ENCODE assay signal across 1 cellular context in the genomic region with DNA sequence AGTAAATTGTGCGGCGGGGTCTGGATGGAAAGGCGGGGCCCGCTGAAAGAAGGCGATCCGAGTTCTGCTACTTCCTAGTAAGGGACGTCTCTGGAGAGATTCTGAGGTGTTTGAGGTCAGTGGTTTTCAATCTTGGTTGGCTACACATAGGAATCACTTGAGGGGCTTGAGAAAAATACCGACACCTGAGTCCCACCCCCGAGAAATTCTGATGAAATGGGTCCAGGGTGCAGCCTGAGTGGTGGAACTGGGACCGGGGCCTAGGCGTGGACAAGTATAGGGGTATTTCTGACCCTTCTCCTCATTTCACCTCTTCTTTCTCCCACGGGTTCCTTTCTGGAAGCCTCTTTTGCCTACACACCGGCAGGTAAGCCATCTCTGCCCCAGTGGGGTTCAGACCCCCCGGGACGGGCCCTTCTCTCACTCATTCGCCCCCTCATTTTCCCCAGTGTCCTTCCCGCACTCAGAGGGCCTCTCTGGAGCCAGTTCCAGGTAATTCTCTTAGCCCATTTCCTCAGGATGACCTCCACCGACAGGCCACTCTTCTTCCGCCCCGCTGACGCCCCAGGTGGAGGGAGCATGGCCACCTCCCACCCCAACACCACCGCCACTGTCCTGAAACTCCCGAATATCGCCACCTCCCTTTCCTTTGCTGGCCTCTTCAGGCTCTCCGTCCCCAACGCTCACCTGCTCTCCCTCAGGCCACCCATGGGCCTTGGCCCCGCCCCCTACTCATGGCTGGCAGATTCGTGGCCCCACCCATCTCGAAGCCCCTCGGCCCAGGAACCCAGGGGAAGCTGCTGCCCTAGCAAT.
TF ChIP-seq lines count a peak whose summit lies in the region.

No MANE protein-coding gene starts in this region.

TF ChIP-seq in HepG2, 621 proteins besides CTCF, POLR2A, EP300 and RAD21:
- TF ChIP-seq, protein P1, sequence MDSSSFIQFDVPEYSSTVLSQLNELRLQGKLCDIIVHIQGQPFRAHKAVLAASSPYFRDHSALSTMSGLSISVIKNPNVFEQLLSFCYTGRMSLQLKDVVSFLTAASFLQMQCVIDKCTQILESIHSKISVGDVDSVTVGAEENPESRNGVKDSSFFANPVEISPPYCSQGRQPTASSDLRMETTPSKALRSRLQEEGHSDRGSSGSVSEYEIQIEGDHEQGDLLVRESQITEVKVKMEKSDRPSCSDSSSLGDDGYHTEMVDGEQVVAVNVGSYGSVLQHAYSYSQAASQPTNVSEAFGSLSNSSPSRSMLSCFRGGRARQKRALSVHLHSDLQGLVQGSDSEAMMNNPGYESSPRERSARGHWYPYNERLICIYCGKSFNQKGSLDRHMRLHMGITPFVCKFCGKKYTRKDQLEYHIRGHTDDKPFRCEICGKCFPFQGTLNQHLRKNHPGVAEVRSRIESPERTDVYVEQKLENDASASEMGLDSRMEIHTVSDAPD (CRISPR knock-in tag; IDR thresholded peaks at IDR 0.05) = no peak
- TF ChIP-seq, protein P2, sequence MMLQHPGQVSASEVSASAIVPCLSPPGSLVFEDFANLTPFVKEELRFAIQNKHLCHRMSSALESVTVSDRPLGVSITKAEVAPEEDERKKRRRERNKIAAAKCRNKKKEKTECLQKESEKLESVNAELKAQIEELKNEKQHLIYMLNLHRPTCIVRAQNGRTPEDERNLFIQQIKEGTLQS (CRISPR knock-in tag; IDR thresholded peaks at IDR 0.05) = no peak
- TF ChIP-seq ZBTB38 (CRISPR knock-in tag; IDR thresholded peaks at IDR 0.05) (peak; percentile 64; the same call in 1 of the 2 replicates), YEATS4 (CRISPR knock-in tag; IDR thresholded peaks at IDR 0.05; ENCODE audit: borderline replicate concordance) (no peak), RBAK (CRISPR knock-in tag; IDR thresholded peaks at IDR 0.05) (no peak), JUN (CRISPR knock-in tag; IDR thresholded peaks at IDR 0.05) (no peak), ZNF205 (CRISPR knock-in tag; IDR thresholded peaks at IDR 0.05) (no peak)
- TF ChIP-seq, protein P3, sequence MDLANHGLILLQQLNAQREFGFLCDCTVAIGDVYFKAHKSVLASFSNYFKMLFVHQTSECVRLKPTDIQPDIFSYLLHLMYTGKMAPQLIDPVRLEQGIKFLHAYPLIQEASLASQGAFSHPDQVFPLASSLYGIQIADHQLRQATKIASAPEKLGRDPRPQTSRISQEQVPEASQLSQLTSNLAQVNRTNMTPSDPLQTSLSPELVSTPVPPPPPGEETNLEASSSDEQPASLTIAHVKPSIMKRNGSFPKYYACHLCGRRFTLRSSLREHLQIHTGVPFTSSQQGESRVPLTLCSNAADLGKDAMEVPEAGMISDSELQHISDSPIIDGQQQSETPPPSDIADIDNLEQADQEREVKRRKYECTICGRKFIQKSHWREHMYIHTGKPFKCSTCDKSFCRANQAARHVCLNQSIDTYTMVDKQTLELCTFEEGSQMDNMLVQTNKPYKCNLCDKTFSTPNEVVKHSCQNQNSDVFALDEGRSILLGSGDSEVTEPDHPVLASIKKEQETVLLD (CRISPR knock-in tag; IDR thresholded peaks at IDR 0.05; ENCODE audit: low read depth) = no peak
